ENCODE assay signal across 17 cellular contexts in the genomic region with DNA sequence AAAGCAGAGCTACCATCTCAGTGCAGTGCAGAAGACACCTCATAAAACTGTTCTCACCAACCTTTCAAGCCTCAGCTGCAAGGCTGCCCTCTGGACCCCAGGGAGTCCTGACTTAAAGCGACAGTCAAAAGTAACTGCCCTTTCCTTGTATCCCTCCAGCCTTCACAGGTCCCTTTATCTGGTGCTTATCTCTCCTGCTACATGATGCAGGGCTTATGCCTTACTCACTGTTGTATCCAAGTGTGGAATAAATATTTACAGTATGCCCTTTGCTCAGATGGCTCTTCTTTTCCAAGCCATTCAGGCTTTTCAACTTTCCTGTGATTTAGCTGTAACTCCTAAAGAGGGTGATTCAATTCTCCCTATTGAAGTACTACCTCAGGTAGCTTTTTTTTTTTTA.
A peak's percentile ranks its signal among the peaks of the same experiment; 100 is the strongest.
DNase-seq lines count a peak whose midpoint lies in the region; ATAC-seq and TF ChIP-seq lines count a peak whose summit lies in the region.
"Had no signal": no experiment of that assay in that cellular context is flagged by ENCODE, and none has a peak within 500 bp of the region (broad histone marks: within the 10 kb centered on the region; RNA-seq: fewer than 3 reads in every experiment).

No MANE protein-coding gene starts in this region.

- H4K20me1 ChIP-seq in fibroblast of lung (ENCODE audit: control insufficient read depth, extremely low read depth, insufficient read depth, low read length), result no peaks in the 10 kb centered on the region

- H2AFZ ChIP-seq in fibroblast of lung (ENCODE audit: low read length), result no peak overlapping the region

- DNase-seq in COLO829 (ENCODE audit: low spot score) (peak; percentile 34), amniotic epithelial cell (ENCODE audit: low read depth) (peak; percentile 75), fibroblast of lung (ENCODE audit: low read depth in 2 of 2) (peak; percentile 8), left lung (no peak), glomerular visceral epithelial cell (ENCODE audit: extremely low spot score) (no peak), cerebellar cortex (ENCODE audit: low spot score) (no peak)
- no peak for DNase-seq in activated naive CD4-positive, alpha-beta T cell treated with Interleukin-2 at 50 U/mL for 16 hours
- DNase-seq: activated CD4-positive, alpha-beta T cell treated with anti-CD3 and anti-CD28 coated beads for 48 hours; BE2C; COR-L47; NCI-H146; NCI-H82; stimulated activated CD8-positive, alpha-beta memory T cell treated with anti-CD3 and anti-CD28 coated beads, Interleukin-4, amount 100 ng/mL, for 48 hours; T-helper 1 cell had no signal

- H3K36me3 ChIP-seq in fibroblast of lung (ENCODE audit: control insufficient read depth, insufficient read depth, low read length) (no peaks in the 10 kb centered on the region), left lung (no peaks in the 10 kb centered on the region)
- H3K36me3 ChIP-seq: BE2C, neutrophil had no signal

- H3K4me2 ChIP-seq in fibroblast of lung (ENCODE audit: extremely low read depth, insufficient read depth, low read length), result no peak overlapping the region

- H3K4me3 ChIP-seq in fibroblast of lung (replicated peaks in 1 of 4; ENCODE audit: control extremely low read depth in 1 of 4, insufficient read depth in 1 of 4, low read depth in 3 of 4, low read length in 4 of 4) (no peak overlapping the region), left lung (no peak overlapping the region)

- H3K9me3 ChIP-seq in fibroblast of lung (ENCODE audit: control insufficient read depth, insufficient read depth, low read depth, low read length) (no peaks in the 10 kb centered on the region), left lung (no peaks in the 10 kb centered on the region)
- H3K9me3 ChIP-seq: BE2C, neutrophil had no signal

- intact Hi-C loops in left lung (cut with DNase I), result no loop called here

- TF ChIP-seq CTCF in fibroblast of lung (conservative IDR thresholded peaks at IDR 0.05 in 1 of 2, IDR thresholded peaks at IDR 0.05 in 1 of 2; ENCODE audit: low read depth in 1 of 2, low read length in 2 of 2) (no peak), left lung (IDR thresholded peaks at IDR 0.05) (no peak)

- H3K27ac ChIP-seq in fibroblast of lung (ENCODE audit: insufficient read depth, low read length) (no peak overlapping the region), left lung (no peak overlapping the region)
- H3K27ac ChIP-seq: neutrophil had no signal

- H3K79me2 ChIP-seq in fibroblast of lung (ENCODE audit: control insufficient read depth, insufficient read depth, low read length), result no peaks in the 10 kb centered on the region

- ATAC-seq in left lung (peak; percentile 53), HG02763 (IDR thresholded peaks at IDR 0.05; ENCODE audit: unreplicated experiment) (no peak)
- ATAC-seq: activated T-helper 17 cell treated with anti-CD3 and anti-CD28 coated beads, Interleukin-2, amount 50 U/mL, for 72 hours had no signal

- no peak overlapping the region for H3K9ac ChIP-seq in fibroblast of lung (ENCODE audit: insufficient read depth, low read length)

- H3K27me3 ChIP-seq in fibroblast of lung (ENCODE audit: control insufficient read depth, insufficient read depth, low read length), result no peaks in the 10 kb centered on the region
- H3K27me3 ChIP-seq in left lung, result no peaks in the 10 kb centered on the region
- H3K27me3 ChIP-seq: BE2C, neutrophil had no signal

- H3K4me1 ChIP-seq in fibroblast of lung (ENCODE audit: control insufficient read depth, extremely low read depth, insufficient read depth, low read length) (no peaks in the 10 kb centered on the region), left lung (no peaks in the 10 kb centered on the region)
- H3K4me1 ChIP-seq: BE2C had no signal

Comparison
In these comparisons a context has a peak if more than half of its experiments do, and no peak if none do; other contexts are left out.
1. DNase-seq: peak in COLO829 (single experiment), amniotic epithelial cell (single experiment) and fibroblast of lung (2 of 2); none in left lung (0 of 2), glomerular visceral epithelial cell (single experiment), activated naive CD4-positive, alpha-beta T cell treated with Interleukin-2 at 50 U/mL for 16 hours (single experiment) and cerebellar cortex (single experiment).